ENCODE assay signal across 1 cellular context in the genomic region with DNA sequence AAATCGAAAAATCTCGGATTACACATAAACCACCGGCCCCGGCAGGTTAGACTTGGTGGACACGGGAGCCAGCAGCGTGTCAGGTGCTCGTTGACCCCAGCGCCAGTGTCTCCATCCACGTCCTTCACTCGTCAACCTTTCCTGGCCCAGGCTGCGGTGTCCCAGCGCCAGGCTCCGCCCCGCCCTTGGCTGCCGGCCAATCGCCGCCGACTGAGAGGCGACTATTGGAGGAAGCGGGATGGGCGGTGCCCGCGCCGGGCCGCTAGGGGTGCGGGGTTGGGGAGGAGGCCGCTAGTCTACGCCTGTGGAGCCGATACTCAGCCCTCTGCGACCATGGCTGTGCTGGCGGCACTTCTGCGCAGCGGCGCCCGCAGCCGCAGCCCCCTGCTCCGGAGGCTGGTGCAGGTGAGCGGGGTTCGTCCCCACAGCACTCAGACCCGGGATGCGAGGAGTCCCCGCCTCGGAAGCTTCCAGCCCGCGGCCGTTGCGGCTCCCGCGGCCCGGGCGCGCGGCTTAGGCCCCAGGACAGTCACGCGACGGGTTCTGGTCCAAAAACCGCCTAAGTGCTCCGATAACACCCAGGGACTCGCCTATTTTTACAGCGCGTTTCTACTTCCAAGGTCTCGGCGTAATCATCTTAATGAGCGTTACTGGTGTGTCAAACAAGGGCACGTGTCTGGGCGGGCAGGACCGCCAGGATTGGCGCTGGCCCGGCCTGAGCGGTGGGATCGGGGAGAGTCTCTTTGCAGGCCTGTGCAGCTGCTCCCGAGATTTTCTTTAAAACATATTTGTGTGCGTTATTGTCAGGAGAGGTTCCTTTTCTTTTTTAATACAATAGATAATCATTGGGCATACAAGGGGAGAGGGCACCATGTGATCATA.
TF ChIP-seq lines count a peak whose summit lies in the region.

Gene ACAT1 (plus strand): TSS at position 294 of the 882 bp plus-strand sequence. CDS start 40 bp downstream, at position 334.

TF ChIP-seq in HepG2, 621 proteins besides CTCF, POLR2A, EP300 and RAD21 (continued from another document and continues in another):
- TF ChIP-seq ZNF30 (CRISPR knock-in tag; IDR thresholded peaks at IDR 0.05) (no peak), DNMT3B (CRISPR knock-in tag; conservative IDR thresholded peaks at IDR 0.05) (no peak), ZNF580 (CRISPR knock-in tag; IDR thresholded peaks at IDR 0.05; ENCODE audit: borderline replicate concordance, low read depth) (no peak; the same call in 1 of the 2 replicates), SOX5 (CRISPR knock-in tag; IDR thresholded peaks at IDR 0.05; ENCODE audit: borderline replicate concordance) (peak; percentile 32; the same call in 1 of the 2 replicates), NBN (conservative IDR thresholded peaks at IDR 0.05) (no peak), NR3C1 (CRISPR knock-in tag; IDR thresholded peaks at IDR 0.05) (no peak), ZNF816 (CRISPR knock-in tag; IDR thresholded peaks at IDR 0.05; ENCODE audit: borderline replicate concordance) (no peak), ZNF567 (CRISPR knock-in tag; IDR thresholded peaks at IDR 0.05; ENCODE audit: borderline replicate concordance) (no peak), JUNB (CRISPR knock-in tag; IDR thresholded peaks at IDR 0.05; ENCODE audit: borderline replicate concordance) (no peak), ZNF318 (CRISPR knock-in tag; IDR thresholded peaks at IDR 0.05) (no peak), ZNF468 (CRISPR knock-in tag; IDR thresholded peaks at IDR 0.05) (no peak), KLF6 (CRISPR knock-in tag; IDR thresholded peaks at IDR 0.05) (no peak; the same call in 1 of the 2 replicates), NFYB (CRISPR knock-in tag; IDR thresholded peaks at IDR 0.05) (peak; percentile 84), IRX3 (CRISPR knock-in tag; IDR thresholded peaks at IDR 0.05; ENCODE audit: borderline replicate concordance, low read depth) (peak; percentile 58; the same call in 1 of the 2 replicates), ISL2 (CRISPR knock-in tag; IDR thresholded peaks at IDR 0.05) (0 out of 2 replicates have a peak, but pooled peaks have one; percentile 11), DPF2 (CRISPR knock-in tag; IDR thresholded peaks at IDR 0.05; ENCODE audit: borderline replicate concordance, low read depth) (no peak), CBX1 (IDR thresholded peaks at IDR 0.05; ENCODE audit: low read depth) (no peak), PAX8 (CRISPR knock-in tag; IDR thresholded peaks at IDR 0.05; ENCODE audit: borderline replicate concordance) (no peak), ZNF605 (CRISPR knock-in tag; IDR thresholded peaks at IDR 0.05) (peak; percentile 71), SUZ12 (IDR thresholded peaks at IDR 0.05; ENCODE audit: low read depth, low read length) (no peak), RXRA (CRISPR knock-in tag; IDR thresholded peaks at IDR 0.05) (peak; percentile 62), ZNF552 (CRISPR knock-in tag; IDR thresholded peaks at IDR 0.05; ENCODE audit: borderline replicate concordance) (no peak), MAX (IDR thresholded peaks at IDR 0.05) (peak; percentile 89), NFIC (IDR thresholded peaks at IDR 0.05; ENCODE audit: low read length) (no peak), NPAS2 (CRISPR knock-in tag; IDR thresholded peaks at IDR 0.05; ENCODE audit: borderline replicate concordance) (no peak), ZNF234 (CRISPR knock-in tag; conservative IDR thresholded peaks at IDR 0.05) (no peak; the same call in 1 of the 2 replicates), RFX3 (CRISPR knock-in tag; IDR thresholded peaks at IDR 0.05) (no peak), MTA3 (CRISPR knock-in tag; IDR thresholded peaks at IDR 0.05) (no peak), ZNF720 (CRISPR knock-in tag; IDR thresholded peaks at IDR 0.05) (no peak), GTF2F1 (IDR thresholded peaks at IDR 0.05; ENCODE audit: low read length) (no peak), ZNF704 (CRISPR knock-in tag; IDR thresholded peaks at IDR 0.05; ENCODE audit: borderline replicate concordance) (no peak), KDM6A (CRISPR knock-in tag; IDR thresholded peaks at IDR 0.05; ENCODE audit: low read depth) (no peak), FOSL2 (CRISPR knock-in tag; IDR thresholded peaks at IDR 0.05) (no peak), CCDC6 (CRISPR knock-in tag; IDR thresholded peaks at IDR 0.05) (peak; percentile 36; the same call in 1 of the 2 replicates), ZNF570 (CRISPR knock-in tag; IDR thresholded peaks at IDR 0.05; ENCODE audit: borderline replicate concordance) (no peak), CERS6 (CRISPR knock-in tag; IDR thresholded peaks at IDR 0.05) (no peak), ZNF232 (CRISPR knock-in tag; IDR thresholded peaks at IDR 0.05; ENCODE audit: borderline replicate concordance) (no peak), ZBTB7A (CRISPR knock-in tag; IDR thresholded peaks at IDR 0.05) (no peak), E2F2 (CRISPR knock-in tag; IDR thresholded peaks at IDR 0.05; ENCODE audit: borderline replicate concordance) (no peak)
- TF ChIP-seq, protein P1, sequence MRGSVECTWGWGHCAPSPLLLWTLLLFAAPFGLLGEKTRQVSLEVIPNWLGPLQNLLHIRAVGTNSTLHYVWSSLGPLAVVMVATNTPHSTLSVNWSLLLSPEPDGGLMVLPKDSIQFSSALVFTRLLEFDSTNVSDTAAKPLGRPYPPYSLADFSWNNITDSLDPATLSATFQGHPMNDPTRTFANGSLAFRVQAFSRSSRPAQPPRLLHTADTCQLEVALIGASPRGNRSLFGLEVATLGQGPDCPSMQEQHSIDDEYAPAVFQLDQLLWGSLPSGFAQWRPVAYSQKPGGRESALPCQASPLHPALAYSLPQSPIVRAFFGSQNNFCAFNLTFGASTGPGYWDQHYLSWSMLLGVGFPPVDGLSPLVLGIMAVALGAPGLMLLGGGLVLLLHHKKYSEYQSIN (CRISPR knock-in tag; IDR thresholded peaks at IDR 0.05; ENCODE audit: borderline replicate concordance), result no peak
- TF ChIP-seq, protein P2, sequence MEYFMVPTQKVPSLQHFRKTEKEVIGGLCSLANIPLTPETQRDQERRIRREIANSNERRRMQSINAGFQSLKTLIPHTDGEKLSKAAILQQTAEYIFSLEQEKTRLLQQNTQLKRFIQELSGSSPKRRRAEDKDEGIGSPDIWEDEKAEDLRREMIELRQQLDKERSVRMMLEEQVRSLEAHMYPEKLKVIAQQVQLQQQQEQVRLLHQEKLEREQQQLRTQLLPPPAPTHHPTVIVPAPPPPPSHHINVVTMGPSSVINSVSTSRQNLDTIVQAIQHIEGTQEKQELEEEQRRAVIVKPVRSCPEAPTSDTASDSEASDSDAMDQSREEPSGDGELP (IDR thresholded peaks at IDR 0.05; ENCODE audit: borderline replicate concordance, low read depth), result no peak; the same call in 1 of the 2 replicates
- TF ChIP-seq, protein P3, sequence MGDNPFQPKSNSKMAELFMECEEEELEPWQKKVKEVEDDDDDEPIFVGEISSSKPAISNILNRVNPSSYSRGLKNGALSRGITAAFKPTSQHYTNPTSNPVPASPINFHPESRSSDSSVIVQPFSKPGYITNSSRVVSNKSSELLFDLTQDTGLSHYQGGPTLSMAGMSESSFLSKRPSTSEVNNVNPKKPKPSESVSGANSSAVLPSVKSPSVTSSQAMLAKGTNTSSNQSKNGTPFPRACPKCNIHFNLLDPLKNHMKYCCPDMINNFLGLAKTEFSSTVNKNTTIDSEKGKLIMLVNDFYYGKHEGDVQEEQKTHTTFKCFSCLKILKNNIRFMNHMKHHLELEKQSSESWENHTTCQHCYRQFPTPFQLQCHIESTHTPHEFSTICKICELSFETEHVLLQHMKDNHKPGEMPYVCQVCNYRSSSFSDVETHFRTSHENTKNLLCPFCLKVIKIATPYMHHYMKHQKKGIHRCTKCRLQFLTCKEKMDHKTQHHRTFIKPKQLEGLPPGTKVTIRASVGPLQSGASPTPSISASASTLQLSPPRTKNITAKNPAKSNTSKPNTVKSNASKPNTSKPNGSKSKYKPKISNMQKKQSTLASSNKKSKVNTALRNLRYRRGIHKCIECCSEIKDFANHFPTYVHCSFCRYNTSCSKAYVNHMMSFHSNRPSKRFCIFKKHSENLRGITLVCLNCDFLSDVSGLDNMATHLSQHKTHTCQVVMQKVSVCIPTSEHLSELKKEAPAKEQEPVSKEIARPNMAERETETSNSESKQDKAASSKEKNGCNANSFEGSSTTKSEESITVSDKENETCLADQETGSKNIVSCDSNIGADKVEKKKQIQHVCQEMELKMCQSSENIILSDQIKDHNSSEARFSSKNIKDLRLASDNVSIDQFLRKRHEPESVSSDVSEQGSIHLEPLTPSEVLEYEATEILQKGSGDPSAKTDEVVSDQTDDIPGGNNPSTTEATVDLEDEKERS (CRISPR knock-in tag; IDR thresholded peaks at IDR 0.05), result no peak
